8 cellular contexts compared by ENCODE assay signal in genomic region chr3:140942221-140943104, GRCh38. TPM values are rescaled to one million over a fixed set of nuclear protein-coding genes. Genes with fewer than 3 reads are reported as not detected.
DNase-seq lines count a peak whose midpoint lies in the region; ATAC-seq and TF ChIP-seq lines count a peak whose summit lies in the region.

No MANE protein-coding gene starts in this region.

- H3K27me3 ChIP-seq in right lobe of liver, result peaks cover 0 to 54% of the 10 kb centered on the region in 2 donors

- peak overlapping the region; percentile 38 to 52 (median 50) for H3K4me3 ChIP-seq in right lobe of liver

- H3K27ac ChIP-seq in right lobe of liver, result peak overlapping the region; percentile 72 to 87 (median 76)

- DNase-seq in NCI-H446 (lab: John Stamatoyannopoulos, UW), result peak; percentile 26 to 47
- DNase-seq in NCI-H446 treated with DMSO at 0.1 percent for 48 hours (lab: John Stamatoyannopoulos, UW), result no peak
- peak; percentile 58 for DNase-seq in NCI-H1105 treated with DMSO at 0.1 percent for 48 hours (lab: John Stamatoyannopoulos, UW)
- DNase-seq in activated CD4-positive, alpha-beta T cell treated with anti-CD3 and anti-CD28 coated beads for 48 hours, result peak; percentile 59
- peak; percentile 58 for DNase-seq in dedifferentiated amniotic fluid mesenchymal stem cell (ENCODE audit: extremely low spot score)
- peak in 2 of 3 donors; percentile 45 to 64 for DNase-seq in right lobe of liver
- peak; percentile 22 to 29 for DNase-seq in stimulated activated CD4-positive, alpha-beta T cell treated with anti-CD3 and anti-CD28 coated beads, Interleukin-4, amount 100 ng/mL, for 48 hours (ENCODE audit: low read depth in 2 of 2)

- peaks cover 0 to 4% (median 0%) of the 10 kb centered on the region in 4 donors for H3K4me1 ChIP-seq in right lobe of liver

- peak; percentile 38 for ATAC-seq in HG02623 (IDR thresholded peaks at IDR 0.05; ENCODE audit: unreplicated experiment)
- peak; percentile 53 to 62 (median 58) for ATAC-seq in right lobe of liver

- intact Hi-C loops in right lobe of liver (cut with DNase I), result no loop called here

- 5% methylated on average over 5 of the region's 56 CpGs for WGBS in right lobe of liver (ENCODE audit: insufficient coverage, low coverage, low lambda C conversion rate, missing lambda C conversion rate)

- H3K9me3 ChIP-seq in right lobe of liver, result no peaks in the 10 kb centered on the region

- no peaks in the 10 kb centered on the region for H3K36me3 ChIP-seq in right lobe of liver

- no peak for TF ChIP-seq POLR2A in right lobe of liver (IDR thresholded peaks at IDR 0.05)

- TF ChIP-seq CTCF in right lobe of liver (IDR thresholded peaks at IDR 0.05), result no peak

RNA-seq across cellular contexts. Expression of gene SLC25A36, which starts 0.8 kb away (rescaled TPM):
- total RNA-seq in right lobe of liver, result 1 to 10 TPM; 2.8 to 6.0 (median 5.1) TPM
